In the genomic region with DNA sequence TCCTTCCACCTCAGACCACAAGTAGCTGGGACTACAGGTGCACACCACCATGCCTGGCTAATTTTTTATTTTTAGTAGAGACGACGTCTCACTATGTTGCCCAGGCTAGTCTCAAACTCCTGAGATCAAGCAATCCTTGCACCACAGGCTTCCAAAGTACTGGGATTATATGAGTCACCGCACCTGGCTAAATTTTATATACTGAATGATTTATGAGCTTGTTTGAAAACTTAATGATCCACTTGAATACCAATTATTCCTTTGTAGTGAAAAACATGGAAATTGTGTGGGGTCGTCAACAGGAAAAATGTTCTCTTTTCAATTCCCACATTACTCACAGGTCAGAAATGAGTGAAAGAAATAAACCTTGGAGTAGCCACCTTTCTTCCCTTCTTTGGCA, we compare ENCODE assay signal across 15 cellular contexts. TPM values are rescaled to one million over a fixed set of nuclear protein-coding genes. Genes with fewer than 3 reads are reported as not detected.
A peak's percentile ranks its signal among the peaks of the same experiment; 100 is the strongest.
DNase-seq lines count a peak whose midpoint lies in the region; TF ChIP-seq lines count a peak whose summit lies in the region.
"Had no signal": no experiment of that assay in that cellular context is flagged by ENCODE, and none has a peak within 500 bp of the region (broad histone marks: within the 10 kb centered on the region; RNA-seq: fewer than 3 reads in every experiment).

No MANE protein-coding gene starts in this region.

- in situ Hi-C loops in mammary epithelial cell (cut with MboI; ENCODE audit: low sequenced_read_pairs in 2 of 2) = no loop called here

- intact Hi-C loops in mammary epithelial cell (cut with micrococcal nuclease) = no loop called here
- intact Hi-C loops in adrenal gland (cut with DNase I) = no loop called here

- no peak for TF ChIP-seq POLR2A in adrenal gland (IDR thresholded peaks at IDR 0.05)

- BruUV-seq in mammary epithelial cell (replicated peaks; lab: Mats Ljungman, UMichigan) = no TSS peak

- 89% methylated on average over 4 of the region's 4 CpGs for WGBS in mammary epithelial cell (ENCODE audit: low coverage, missing lambda C conversion rate)
- 80 to 90% (median 85%) methylated on average over 4 of the region's 4 CpGs for WGBS in adrenal gland, 4 donors

- CTCF ChIA-PET in HEK293T (lab: Yijun Ruan, JAX) (interaction anchor here (0.6 kb wide), 1 partner anchor 85 kb away, joined by 4 read pairs; no protein-coding TSS in a partner anchor), mammary epithelial cell (lab: Charles Lee; ENCODE audit: low non-redundant PET) (no interaction called here)

- dilution Hi-C loops in mammary epithelial cell (cut with HindIII; ENCODE audit: low sequenced_read_pairs) = no loop called here

- H3K4me2 ChIP-seq in mammary epithelial cell (ENCODE audit: insufficient read depth, low read depth, low read length) = no peak overlapping the region

- DNase-seq in DMS53 (lab: John Stamatoyannopoulos, UW) (peak; percentile 48), DMS53 treated with DMSO at 0.1 percent for 48 hours (lab: John Stamatoyannopoulos, UW; ENCODE audit: unreplicated experiment) (no peak), HEK293T (ENCODE audit: extremely low spot score) (no peak), NCI-H748 (lab: John Stamatoyannopoulos, UW; ENCODE audit: unreplicated experiment) (peak; percentile 82), kidney tubule cell (ENCODE audit: low spot score) (peak; percentile 30), mammary epithelial cell (no peak), adrenal gland (no peak)
- DNase-seq in stimulated activated CD4-positive, alpha-beta T cell treated with anti-CD3 and anti-CD28 coated beads, Interleukin-4, amount 100 ng/mL, for 24 hours = no peak
- DNase-seq: DMS 273 treated with DMSO at 0.1 percent for 48 hours, KBM-7, MV-4-11, NCI-H1436 treated with DMSO at 0.1 percent for 48 hours, NCI-H2107 had no signal

- no peaks in the 10 kb centered on the region for H3K27me3 ChIP-seq in mammary epithelial cell (ENCODE audit: insufficient read depth, low read length)
- no peaks in the 10 kb centered on the region for H3K27me3 ChIP-seq in adrenal gland

- H3K36me3 ChIP-seq in mammary epithelial cell (ENCODE audit: insufficient read depth, low read length) (no peaks in the 10 kb centered on the region), adrenal gland (replicated peaks in 1 of 2) (no peaks in the 10 kb centered on the region)

- H2AFZ ChIP-seq in mammary epithelial cell (ENCODE audit: low read depth, low read length) = no peak overlapping the region

- H3K9me3 ChIP-seq in mammary epithelial cell (replicated peaks; ENCODE audit: insufficient read depth, low read length) (no peaks in the 10 kb centered on the region), adrenal gland (replicated peaks in 1 of 3) (no peaks in the 10 kb centered on the region)

- POLR2A ChIA-PET in HEK293T (lab: Yijun Ruan, JAX) = no interaction called here

- no peaks in the 10 kb centered on the region for H4K20me1 ChIP-seq in mammary epithelial cell (ENCODE audit: insufficient read depth, low read length)

- H3K9ac ChIP-seq in mammary epithelial cell (ENCODE audit: insufficient read depth, low read length) = no peak overlapping the region

- no peak overlapping the region for H3K27ac ChIP-seq in mammary epithelial cell (ENCODE audit: insufficient read depth, low read depth, low read length)
- no peak overlapping the region for H3K27ac ChIP-seq in adrenal gland
- H3K27ac ChIP-seq: 22Rv1, RWPE1 had no signal

- peaks cover 5% of the 10 kb centered on the region for H3K79me2 ChIP-seq in mammary epithelial cell (ENCODE audit: insufficient read depth, low read length)

- H3K4me1 ChIP-seq in mammary epithelial cell (ENCODE audit: insufficient read depth, low read length) (no peaks in the 10 kb centered on the region), adrenal gland (replicated peaks in 1 of 2) (no peaks in the 10 kb centered on the region)

- H3K4me3 ChIP-seq in mammary epithelial cell (replicated peaks in 1 of 3; ENCODE audit: insufficient read depth in 1 of 3, low read depth in 2 of 3, low read length in 3 of 3) = no peak overlapping the region
- H3K4me3 ChIP-seq in adrenal gland = no peak overlapping the region

- no peak for TF ChIP-seq CTCF in mammary epithelial cell (conservative IDR thresholded peaks at IDR 0.05 in 1 of 2, IDR thresholded peaks at IDR 0.05 in 1 of 2; ENCODE audit: extremely low read depth in 1 of 2, insufficient read depth in 1 of 2, low read depth in 1 of 2, low read length in 2 of 2)
- no peak for TF ChIP-seq CTCF in adrenal gland (IDR thresholded peaks at IDR 0.05)

TF ChIP-seq in HEK293T, 16 proteins besides CTCF, POLR2A, EP300 and RAD21:
- TF ChIP-seq PKNOX1 (IDR thresholded peaks at IDR 0.05) (peak; percentile 53), FOXK2 (IDR thresholded peaks at IDR 0.05) (no peak)

RNA-seq across cellular contexts. Expression of gene RAPGEF5, which starts 31.3 kb away (rescaled TPM):
- 1 to 10 TPM; 6.0 to 7.1 TPM for total RNA-seq in mammary epithelial cell
- 1.1 TPM for polyA plus RNA-seq in mammary epithelial cell
- 8.5 TPM for polyA minus RNA-seq in mammary epithelial cell
- total RNA-seq in adrenal gland = 10 to 100 TPM; 18.5 to 87.0 (median 39.9) TPM
- polyA plus RNA-seq in adrenal gland = 10 to 100 TPM in 1 of 3 donors, 1 to 10 TPM in 2; 5.1 to 19.8 (median 8.8) TPM

Comparison
In these comparisons a context has a peak if more than half of its experiments do, and no peak if none do; other contexts are left out.
1. DNase-seq: peak in DMS53 (single experiment), NCI-H748 (single experiment) and kidney tubule cell (single experiment); none in DMS53 treated with DMSO at 0.1 percent for 48 hours (single experiment), HEK293T (single experiment), mammary epithelial cell (single experiment), adrenal gland (0 of 7) and stimulated activated CD4-positive, alpha-beta T cell treated with anti-CD3 and anti-CD28 coated beads, Interleukin-4, amount 100 ng/mL, for 24 hours (single experiment).